ENCODE assay signal across 8 cellular contexts in genomic region chr13:20903164-20903475, GRCh38. TPM values are rescaled to one million over a fixed set of nuclear protein-coding genes. Genes with fewer than 3 reads are reported as not detected.
A peak's percentile ranks its signal among the peaks of the same experiment; 100 is the strongest.
DNase-seq lines count a peak whose midpoint lies in the region; ATAC-seq and TF ChIP-seq lines count a peak whose summit lies in the region.

No MANE protein-coding gene starts in this region.

- no peaks in the 10 kb centered on the region for H3K27me3 Mint-ChIP-seq in nephron (ENCODE audit: low read depth)

- POLR2A ChIA-PET in BJ (lab: Charles Lee), result interaction anchor here (0.7 kb wide), 1 partner anchor 18 kb away, joined by 4 read pairs; no protein-coding TSS in a partner anchor

- H3K4me3 ChIP-seq in BJ (ENCODE audit: low read depth, low read length), result peak overlapping the region; percentile 84
- H3K4me3 ChIP-seq in NB4 (ENCODE audit: low read depth, low read length), result peak overlapping the region; percentile 78
- H3K4me3 ChIP-seq in ectodermal cell (ENCODE audit: insufficient read depth, low read depth, low read length), result peak overlapping the region; percentile 100

- CTCF ChIA-PET in BJ (lab: Yijun Ruan, JAX), result interaction anchor here (1.2 to 3.6 kb wide), 2 partner anchors 22 to 32 kb away, joined by 3 to 15 read pairs; no protein-coding TSS in a partner anchor

- H3K36me3 Mint-ChIP-seq in nephron (ENCODE audit: low read depth), result peaks cover 14% of the 10 kb centered on the region

- peak overlapping the region; percentile 94 to 99 (median 99) for H3K27ac Mint-ChIP-seq in nephron

- no peaks in the 10 kb centered on the region for H3K9me3 Mint-ChIP-seq in nephron

- no peaks in the 10 kb centered on the region for H3K9me3 ChIP-seq in ectodermal cell (ENCODE audit: control insufficient read depth, low read length)

- 31 to 34% methylated on average over 14 of the region's 14 CpGs for WGBS in ectodermal cell, 2 experiments

- H3K27me3 ChIP-seq in BJ (ENCODE audit: control insufficient read depth, insufficient read depth, low read length) (no peaks in the 10 kb centered on the region), ectodermal cell (ENCODE audit: control insufficient read depth, insufficient read depth, low read length, poor library complexity, severe bottlenecking) (no peaks in the 10 kb centered on the region)

- TF ChIP-seq POLR2A in NB4 (IDR thresholded peaks at IDR 0.05; ENCODE audit: extremely low read depth, insufficient read length), result no peak

- H3K4me3 Mint-ChIP-seq in nephron, result peak overlapping the region; percentile 93 to 99 (median 93)

- H3K4me1 ChIP-seq in ectodermal cell (ENCODE audit: control insufficient read depth, insufficient read depth, low read length), result peaks cover 6% of the 10 kb centered on the region

- peak overlapping the region; percentile 87 for H3K27ac ChIP-seq in ectodermal cell (ENCODE audit: insufficient read depth, low read depth, low read length, poor library complexity, severe bottlenecking)

- H3K36me3 ChIP-seq in BJ (ENCODE audit: control insufficient read depth, insufficient read depth, low read length) (no peaks in the 10 kb centered on the region), ectodermal cell (ENCODE audit: control insufficient read depth, insufficient read depth, low read length) (no peaks in the 10 kb centered on the region)

- peaks cover 16% of the 10 kb centered on the region for H3K4me1 Mint-ChIP-seq in nephron

- DNase-seq in BJ (ENCODE audit: low read depth) (no peak), NB4 (ENCODE audit: low read depth) (no peak), NCI-H1105 treated with DMSO at 0.1 percent for 48 hours (lab: John Stamatoyannopoulos, UW) (no peak), NCI-H187 treated with DMSO at 0.1 percent for 48 hours (lab: John Stamatoyannopoulos, UW) (no peak)
- DNase-seq in activated effector memory CD4-positive, alpha-beta T cell treated with anti-CD3 and anti-CD28 coated beads, Interleukin-2, amount 50 U/mL, for 16 hours, result no peak

- no peak for ATAC-seq in GM21381 (IDR thresholded peaks at IDR 0.05; ENCODE audit: unreplicated experiment)

- TF ChIP-seq CTCF in BJ (IDR thresholded peaks at IDR 0.05; ENCODE audit: insufficient read depth, low read depth, low read length) (no peak), NB4 (IDR thresholded peaks at IDR 0.05; ENCODE audit: low read depth, low read length) (no peak), nephron (IDR thresholded peaks at IDR 0.05; ENCODE audit: unreplicated experiment in 3 of 3) (no peak)

RNA-seq across cellular contexts. Expression of gene XPO4, which starts 0.6 kb away (rescaled TPM):
- 4.9 and 10.8 TPM in 2 replicates for polyA plus RNA-seq in BJ (2011; rRNA removed)
- 10.2 and 10.8 TPM in 2 replicates for polyA minus RNA-seq in BJ (2011; rRNA and poly(A)+ RNA removed)
- polyA plus RNA-seq in ectodermal cell (2013, experiment 1 of 4), result 20.8 TPM
- 22.5 TPM for polyA plus RNA-seq in ectodermal cell (2013, experiment 2 of 4)
- 14.5 TPM for polyA plus RNA-seq in ectodermal cell (2013, experiment 3 of 4)
- 16.3 TPM for polyA plus RNA-seq in ectodermal cell (2013, experiment 4 of 4)
